In the genomic region with DNA sequence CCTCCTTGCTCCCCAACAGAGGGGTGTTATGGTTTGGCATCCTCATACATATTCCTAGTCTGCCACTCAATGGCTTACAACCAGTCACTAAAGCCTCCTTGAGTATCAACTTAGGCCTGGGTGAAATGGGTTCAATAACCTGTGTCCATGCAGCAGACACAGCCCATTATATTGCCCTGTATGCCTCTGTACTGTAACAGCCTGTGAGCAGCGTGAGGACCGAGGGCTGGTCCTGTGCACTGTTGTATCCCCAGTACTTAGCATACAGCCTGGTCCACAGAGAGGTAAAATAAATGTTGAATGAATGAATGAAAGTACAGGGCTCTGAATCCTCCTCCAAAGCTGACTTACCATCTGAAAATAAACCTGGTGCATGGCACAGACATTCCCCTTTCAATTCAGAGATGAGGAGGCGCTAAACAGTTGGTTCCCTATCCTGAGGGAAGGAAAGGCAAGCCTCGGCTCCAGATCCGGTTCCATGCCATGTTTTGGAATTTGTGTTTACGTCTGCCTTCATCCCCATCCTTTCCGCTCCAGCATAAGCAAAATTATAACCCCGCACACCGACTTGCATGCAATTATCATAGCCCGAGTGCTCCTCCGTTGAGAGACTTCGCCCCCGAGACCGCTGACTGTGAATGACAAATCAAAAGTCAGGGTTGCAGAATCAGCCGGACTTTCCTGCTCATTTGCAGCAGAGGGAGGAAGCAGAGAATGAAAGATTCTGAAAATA, we compare ENCODE assay signal across 7 cellular contexts. TPM values are rescaled to one million over a fixed set of nuclear protein-coding genes. Genes with fewer than 3 reads are reported as not detected.
A peak's percentile ranks its signal among the peaks of the same experiment; 100 is the strongest.
DNase-seq lines count a peak whose midpoint lies in the region; ATAC-seq and TF ChIP-seq lines count a peak whose summit lies in the region.

No MANE protein-coding gene starts in this region.

- H3K27ac ChIP-seq in left lung = no peak overlapping the region
- peak overlapping the region; percentile 95 for H3K27ac ChIP-seq in substantia nigra (ENCODE audit: low read depth, low read length, poor library complexity, severe bottlenecking)

- H3K4me1 ChIP-seq in left lung = peaks cover 3 to 18% of the 10 kb centered on the region in 2 donors

- ATAC-seq in left lung (peak; percentile 45), HG02852 (IDR thresholded peaks at IDR 0.05; ENCODE audit: unreplicated experiment) (no peak)

- H3K9me3 ChIP-seq in left lung = no peaks in the 10 kb centered on the region

- no peaks in the 10 kb centered on the region for H3K36me3 ChIP-seq in left lung

- no peak for TF ChIP-seq CTCF in choroid plexus epithelial cell (conservative IDR thresholded peaks at IDR 0.05; ENCODE audit: low read depth, low read length)
- TF ChIP-seq CTCF in left lung (IDR thresholded peaks at IDR 0.05) = no peak

- peaks cover 0 to 32% of the 10 kb centered on the region in 2 donors for H3K27me3 ChIP-seq in left lung

- peak overlapping the region; percentile 43 for H3K4me3 ChIP-seq in choroid plexus epithelial cell (ENCODE audit: low read depth, low read length)
- peak overlapping the region; percentile 5 to 7 for H3K4me3 ChIP-seq in left lung

- DNase-seq in GM04504 (ENCODE audit: low read depth) (peak; percentile 65), NCI-H524 (lab: John Stamatoyannopoulos, UW) (peak; percentile 71 to 93), choroid plexus epithelial cell (ENCODE audit: low read depth) (peak; percentile 48), left lung (no peak), substantia nigra (lab: John Stamatoyannopoulos, UW) (peak in 30 of 49 donors; percentile 8 to 73 (median 39)), T1000 (lab: John Stamatoyannopoulos, UW) (no peak)

- intact Hi-C loops in left lung (cut with DNase I) = no loop called here

RNA-seq across cellular contexts. Expression of a gene that starts 45.0 kb away (rescaled TPM):
- total RNA-seq in left lung = 1 to 10 TPM; 3.8 to 4.6 TPM

Comparison
In these comparisons a context has a peak if more than half of its experiments do, and no peak if none do; other contexts are left out.
1. DNase-seq: peak in GM04504 (single experiment), NCI-H524 (2 of 2), choroid plexus epithelial cell (single experiment) and substantia nigra (30 of 49); none in left lung (0 of 2) and T1000 (single experiment).